Comparison of ENCODE assay signal across 13 cellular contexts in the genomic region with DNA sequence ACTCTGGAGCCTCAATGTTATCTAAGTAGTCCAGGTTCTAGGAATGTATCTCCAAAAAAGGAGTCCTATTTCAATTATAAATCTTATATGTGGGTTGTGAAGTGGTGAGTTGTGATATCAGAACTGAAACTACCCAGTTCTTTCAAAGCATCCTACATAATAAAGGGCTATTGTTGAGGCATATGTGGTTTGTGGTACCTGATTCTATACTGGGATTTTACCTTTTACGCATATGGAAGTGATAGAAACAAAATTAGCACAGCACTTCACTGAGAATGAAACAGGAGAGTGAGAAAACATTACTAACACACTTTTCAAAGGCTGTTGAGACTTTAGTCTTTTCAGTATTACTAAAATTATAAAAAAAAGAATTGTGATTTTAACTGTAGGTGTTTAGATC.
DNase-seq lines count a peak whose midpoint lies in the region; ATAC-seq and TF ChIP-seq lines count a peak whose summit lies in the region.
"Had no signal": no experiment of that assay in that cellular context is flagged by ENCODE, and none has a peak within 500 bp of the region (broad histone marks: within the 10 kb centered on the region; RNA-seq: fewer than 3 reads in every experiment).

No MANE protein-coding gene starts in this region.

- H3K4me1 ChIP-seq in CD8-positive, alpha-beta T cell (ENCODE audit: insufficient read depth, low read length): no peaks in the 10 kb centered on the region
- H3K4me1 ChIP-seq: parathyroid adenoma had no signal

- no peak overlapping the region for H3K4me3 ChIP-seq in CD8-positive, alpha-beta T cell (ENCODE audit: low read depth, low read length)

- DNase-seq in Right ventricle myocardium inferior (ENCODE audit: missing footprints) (no peak), NCI-H82 treated with DMSO at 0.1 percent for 48 hours (lab: John Stamatoyannopoulos, UW; ENCODE audit: unreplicated experiment) (no peak), NCI-H345 treated with DMSO at 0.1 percent for 48 hours (lab: John Stamatoyannopoulos, UW; ENCODE audit: unreplicated experiment) (no peak)
- no peak for DNase-seq in CD8-positive, alpha-beta T cell
- DNase-seq: NCI-H187, T-helper 9 cell had no signal

- no peaks in the 10 kb centered on the region for H3K36me3 Mint-ChIP-seq in CD8-positive, alpha-beta T cell
- H3K36me3 Mint-ChIP-seq: brain had no signal

- CTCF ChIA-PET in CD8-positive, alpha-beta T cell (lab: Charles Lee): no interaction called here

- no peak for TF ChIP-seq CTCF in CD8-positive, alpha-beta T cell (IDR thresholded peaks at IDR 0.05)

- peaks cover 7% of the 10 kb centered on the region for H3K9me3 Mint-ChIP-seq in CD8-positive, alpha-beta T cell

- no peak overlapping the region for H3K27ac Mint-ChIP-seq in CD8-positive, alpha-beta T cell
- H3K27ac Mint-ChIP-seq: brain had no signal

- no peak overlapping the region for H3K4me3 Mint-ChIP-seq in CD8-positive, alpha-beta T cell
- H3K4me3 Mint-ChIP-seq: brain had no signal

- no peaks in the 10 kb centered on the region for H3K4me1 Mint-ChIP-seq in CD8-positive, alpha-beta T cell (ENCODE audit: low read depth)
- H3K4me1 Mint-ChIP-seq: brain had no signal

- no peaks in the 10 kb centered on the region for H3K27me3 ChIP-seq in CD8-positive, alpha-beta T cell (ENCODE audit: insufficient read depth, low read length)

- intact Hi-C loops in Right ventricle myocardium inferior (cut with DNase I): no loop called here
- intact Hi-C loops in CD8-positive, alpha-beta T cell (cut with DNase I, micrococcal nuclease): no loop called here

- no peaks in the 10 kb centered on the region for H3K36me3 ChIP-seq in CD8-positive, alpha-beta T cell (ENCODE audit: insufficient read depth, low read length)

- ATAC-seq in GM18861 (IDR thresholded peaks at IDR 0.05; ENCODE audit: unreplicated experiment): peak; percentile 99
- peak; percentile 97 for ATAC-seq in GM21390 (IDR thresholded peaks at IDR 0.05; ENCODE audit: unreplicated experiment)
- ATAC-seq in HG02973 (IDR thresholded peaks at IDR 0.05; ENCODE audit: unreplicated experiment): peak; percentile 97
- peak; percentile 99 for ATAC-seq in HG03575 (IDR thresholded peaks at IDR 0.05; ENCODE audit: extremely low read depth, insufficient number of reproducible peaks, low FRiP score, unreplicated experiment)
- no peak for ATAC-seq in Right ventricle myocardium inferior
- ATAC-seq in CD8-positive, alpha-beta T cell: no peak
- ATAC-seq: Panc1 had no signal

- POLR2A ChIA-PET in CD8-positive, alpha-beta T cell (lab: Charles Lee): no interaction called here

- no peak overlapping the region for H3K27ac ChIP-seq in CD8-positive, alpha-beta T cell (ENCODE audit: low read depth, low read length)
- H3K27ac ChIP-seq: parathyroid adenoma had no signal

- H3K9me3 ChIP-seq in CD8-positive, alpha-beta T cell (ENCODE audit: low read length): peaks cover 4% of the 10 kb centered on the region

- no peaks in the 10 kb centered on the region for H3K27me3 Mint-ChIP-seq in CD8-positive, alpha-beta T cell (ENCODE audit: low read depth)

Comparison
In these comparisons a context has a peak if more than half of its experiments do, and no peak if none do; other contexts are left out.
1. ATAC-seq: peak in GM18861 (single experiment), GM21390 (single experiment), HG02973 (single experiment) and HG03575 (single experiment); none in Right ventricle myocardium inferior (single experiment) and CD8-positive, alpha-beta T cell (single experiment).